9 cellular contexts compared by ENCODE assay signal in the genomic region with DNA sequence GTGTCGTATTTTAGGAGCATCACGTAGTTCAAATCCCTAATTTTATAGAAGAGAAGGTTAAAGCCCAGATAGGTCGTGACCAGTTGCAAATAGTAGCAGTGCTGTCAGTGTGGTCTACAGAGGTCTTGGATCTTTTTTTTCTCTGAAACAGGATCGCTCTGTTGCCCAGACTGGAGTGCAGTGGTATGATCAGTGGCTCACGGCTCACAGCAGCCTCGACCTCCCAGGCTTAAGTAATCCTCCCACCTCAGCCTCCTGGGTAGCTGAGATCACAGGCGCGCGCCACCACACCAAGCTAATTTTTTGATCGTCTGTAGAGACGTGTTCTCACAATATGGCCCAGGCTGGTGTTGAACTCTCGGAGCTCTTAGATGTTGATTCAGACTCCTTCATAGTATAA. TPM values are rescaled to one million over a fixed set of nuclear protein-coding genes. Genes with fewer than 3 reads are reported as not detected.
DNase-seq lines count a peak whose midpoint lies in the region; ATAC-seq and TF ChIP-seq lines count a peak whose summit lies in the region.
"Had no signal": no experiment of that assay in that cellular context is flagged by ENCODE, and none has a peak within 500 bp of the region (broad histone marks: within the 10 kb centered on the region; RNA-seq: fewer than 3 reads in every experiment).

No MANE protein-coding gene starts in this region.

- ATAC-seq in HG02938 (IDR thresholded peaks at IDR 0.05; ENCODE audit: unreplicated experiment): no peak
- ATAC-seq in GM21619 (IDR thresholded peaks at IDR 0.05; ENCODE audit: unreplicated experiment): no peak

- H3K9me3 ChIP-seq in suprapubic skin: no peaks in the 10 kb centered on the region

- no peaks in the 10 kb centered on the region for H3K36me3 ChIP-seq in suprapubic skin

- intact Hi-C loops in activated CD4-positive, alpha-beta T cell treated with anti-CD3 and anti-CD28 coated beads, Interleukin-2, amount 10 ng/mL, durations not matched to agents 24 days and 14 days (cut with micrococcal nuclease): loop anchor here (2.0 to 10.0 kb wide), 2 partner anchors 95 to 831 kb away; a partner anchor contains a TSS
- intact Hi-C loops in activated T-helper 2 cell treated with anti-CD3 and anti-CD28 coated beads, Interferon-gamma antibody, Interleukin-2, Interleukin-4, amounts not matched to agents 10 μg/mL and 5 μg/mL and 100 μg/mL, durations not matched to agents 14 hours and 24 hours and 36 hours (cut with micrococcal nuclease): loop anchor here (2.0 to 10.0 kb wide), 4 partner anchors 13 to 961 kb away; a partner anchor contains a TSS

- H3K27ac Mint-ChIP-seq in activated CD4-positive, alpha-beta T cell treated with anti-CD3 and anti-CD28 coated beads, Interleukin-2, amount 10 ng/mL, durations not matched to agents 24 days and 14 days: peak overlapping the region; percentile 97
- H3K27ac Mint-ChIP-seq in activated T-helper 2 cell treated with anti-CD3 and anti-CD28 coated beads, Interferon-gamma antibody, Interleukin-2, Interleukin-4, amounts not matched to agents 10 μg/mL and 5 μg/mL and 100 μg/mL, durations not matched to agents 14 hours and 24 hours and 36 hours: peak overlapping the region; percentile 97
- H3K27ac Mint-ChIP-seq in immature natural killer cell: peak overlapping the region; percentile 92 to 98 (median 96)

- H3K27me3 ChIP-seq in suprapubic skin: no peaks in the 10 kb centered on the region

- H3K9me3 Mint-ChIP-seq in activated CD4-positive, alpha-beta T cell treated with anti-CD3 and anti-CD28 coated beads, Interleukin-2, amount 10 ng/mL, durations not matched to agents 24 days and 14 days: no peaks in the 10 kb centered on the region
- H3K9me3 Mint-ChIP-seq in activated T-helper 2 cell treated with anti-CD3 and anti-CD28 coated beads, Interferon-gamma antibody, Interleukin-2, Interleukin-4, amounts not matched to agents 10 μg/mL and 5 μg/mL and 100 μg/mL, durations not matched to agents 14 hours and 24 hours and 36 hours: no peaks in the 10 kb centered on the region
- no peaks in the 10 kb centered on the region for H3K9me3 Mint-ChIP-seq in immature natural killer cell

- DNase-seq in activated CD4-positive, alpha-beta T cell treated with anti-CD3 and anti-CD28 coated beads, Interleukin-2, amount 10 ng/mL, durations not matched to agents 24 days and 14 days: peak; percentile 66
- DNase-seq in activated CD4-positive, alpha-beta T cell treated with anti-CD3 and anti-CD28 coated beads for 1 hour: no peak
- no peak for DNase-seq in activated T-helper 2 cell treated with anti-CD3 and anti-CD28 coated beads, Interferon-gamma antibody, Interleukin-2, Interleukin-4, amounts not matched to agents 10 μg/mL and 5 μg/mL and 100 μg/mL, durations not matched to agents 14 hours and 24 hours and 36 hours (ENCODE audit: low spot score)
- DNase-seq in immature natural killer cell (no peak), suprapubic skin (ENCODE audit: low spot score in 2 of 2) (no peak), G401 (ENCODE audit: low spot score) (no peak)
- DNase-seq: COR-L47 had no signal

- H3K4me1 ChIP-seq in suprapubic skin: peaks cover 64% of the 10 kb centered on the region

- peaks cover 52% of the 10 kb centered on the region for H3K4me1 Mint-ChIP-seq in activated CD4-positive, alpha-beta T cell treated with anti-CD3 and anti-CD28 coated beads, Interleukin-2, amount 10 ng/mL, durations not matched to agents 24 days and 14 days
- H3K4me1 Mint-ChIP-seq in activated T-helper 2 cell treated with anti-CD3 and anti-CD28 coated beads, Interferon-gamma antibody, Interleukin-2, Interleukin-4, amounts not matched to agents 10 μg/mL and 5 μg/mL and 100 μg/mL, durations not matched to agents 14 hours and 24 hours and 36 hours (ENCODE audit: low read depth): peaks cover 45% of the 10 kb centered on the region
- H3K4me1 Mint-ChIP-seq in immature natural killer cell: peaks cover 68 to 70% of the 10 kb centered on the region in 2 donors

- no peak for TF ChIP-seq EP300 in suprapubic skin (IDR thresholded peaks at IDR 0.05)

- H3K27ac ChIP-seq in suprapubic skin: no peak overlapping the region

- peak overlapping the region; percentile 96 for H3K4me3 Mint-ChIP-seq in activated CD4-positive, alpha-beta T cell treated with anti-CD3 and anti-CD28 coated beads, Interleukin-2, amount 10 ng/mL, durations not matched to agents 24 days and 14 days
- H3K4me3 Mint-ChIP-seq in activated T-helper 2 cell treated with anti-CD3 and anti-CD28 coated beads, Interferon-gamma antibody, Interleukin-2, Interleukin-4, amounts not matched to agents 10 μg/mL and 5 μg/mL and 100 μg/mL, durations not matched to agents 14 hours and 24 hours and 36 hours (ENCODE audit: low read depth): peak overlapping the region; percentile 91
- peak overlapping the region; percentile 95 to 99 (median 97) for H3K4me3 Mint-ChIP-seq in immature natural killer cell

- TF ChIP-seq CTCF in suprapubic skin (IDR thresholded peaks at IDR 0.05): no peak

- peak overlapping the region; percentile 94 for H3K4me3 ChIP-seq in suprapubic skin

- H3K27me3 Mint-ChIP-seq in activated CD4-positive, alpha-beta T cell treated with anti-CD3 and anti-CD28 coated beads, Interleukin-2, amount 10 ng/mL, durations not matched to agents 24 days and 14 days: no peaks in the 10 kb centered on the region
- H3K27me3 Mint-ChIP-seq in activated T-helper 2 cell treated with anti-CD3 and anti-CD28 coated beads, Interferon-gamma antibody, Interleukin-2, Interleukin-4, amounts not matched to agents 10 μg/mL and 5 μg/mL and 100 μg/mL, durations not matched to agents 14 hours and 24 hours and 36 hours (ENCODE audit: low read depth): no peaks in the 10 kb centered on the region
- peaks cover 8 to 22% (median 19%) of the 10 kb centered on the region in 3 donors for H3K27me3 Mint-ChIP-seq in immature natural killer cell (ENCODE audit: low read depth in 3 of 3)

- TF ChIP-seq POLR2A in suprapubic skin (IDR thresholded peaks at IDR 0.05): no peak

- in situ Hi-C loops in G401 (cut with HindIII; ENCODE audit: low sequenced_read_pairs): no loop called here

- H3K36me3 Mint-ChIP-seq in activated CD4-positive, alpha-beta T cell treated with anti-CD3 and anti-CD28 coated beads, Interleukin-2, amount 10 ng/mL, durations not matched to agents 24 days and 14 days (ENCODE audit: low read depth): peaks cover 37% of the 10 kb centered on the region
- peaks cover 44% of the 10 kb centered on the region for H3K36me3 Mint-ChIP-seq in activated T-helper 2 cell treated with anti-CD3 and anti-CD28 coated beads, Interferon-gamma antibody, Interleukin-2, Interleukin-4, amounts not matched to agents 10 μg/mL and 5 μg/mL and 100 μg/mL, durations not matched to agents 14 hours and 24 hours and 36 hours (ENCODE audit: low read depth)
- no peaks in the 10 kb centered on the region for H3K36me3 Mint-ChIP-seq in immature natural killer cell

- WGBS in suprapubic skin: 43% methylated on average over 12 of the region's 12 CpGs

RNA-seq across cellular contexts. Expression of a gene that starts 2.2 kb away (rescaled TPM):
- 243 and 258 TPM in 2 replicates for total RNA-seq in activated CD4-positive, alpha-beta T cell treated with anti-CD3 and anti-CD28 coated beads, Interleukin-2, amount 10 ng/mL, durations not matched to agents 24 days and 14 days
- 259 TPM in 2 replicates for total RNA-seq in activated T-helper 2 cell treated with anti-CD3 and anti-CD28 coated beads, Interferon-gamma antibody, Interleukin-2, Interleukin-4, amounts not matched to agents 10 μg/mL and 5 μg/mL and 100 μg/mL, durations not matched to agents 14 hours and 24 hours and 36 hours
- polyA plus RNA-seq in immature natural killer cell: 100 to 1,000 TPM; 322 to 380 (median 361) TPM
- 100 to 1,000 TPM; 115 to 192 (median 129) TPM for total RNA-seq in suprapubic skin
- 251 and 346 TPM in 2 replicates for total RNA-seq in G401 (2014; rRNA removed; shearing (Covaris generic))

RNA-seq across cellular contexts. Expression of a gene that starts 46.0 kb away (rescaled TPM):
- total RNA-seq in activated CD4-positive, alpha-beta T cell treated with anti-CD3 and anti-CD28 coated beads, Interleukin-2, amount 10 ng/mL, durations not matched to agents 24 days and 14 days: 83.3 and 93.8 TPM in 2 replicates
- 98.2 and 107 TPM in 2 replicates for total RNA-seq in activated T-helper 2 cell treated with anti-CD3 and anti-CD28 coated beads, Interferon-gamma antibody, Interleukin-2, Interleukin-4, amounts not matched to agents 10 μg/mL and 5 μg/mL and 100 μg/mL, durations not matched to agents 14 hours and 24 hours and 36 hours
- 100 to 1,000 TPM; 340 to 565 (median 409) TPM for polyA plus RNA-seq in immature natural killer cell
- total RNA-seq in suprapubic skin: 10 to 100 TPM; 50.3 to 71.0 (median 53.5) TPM
- total RNA-seq in G401 (2014; rRNA removed; shearing (Covaris generic)): 70.2 and 79.6 TPM in 2 replicates
